ENCODE assay signal across 17 cellular contexts in the genomic region with DNA sequence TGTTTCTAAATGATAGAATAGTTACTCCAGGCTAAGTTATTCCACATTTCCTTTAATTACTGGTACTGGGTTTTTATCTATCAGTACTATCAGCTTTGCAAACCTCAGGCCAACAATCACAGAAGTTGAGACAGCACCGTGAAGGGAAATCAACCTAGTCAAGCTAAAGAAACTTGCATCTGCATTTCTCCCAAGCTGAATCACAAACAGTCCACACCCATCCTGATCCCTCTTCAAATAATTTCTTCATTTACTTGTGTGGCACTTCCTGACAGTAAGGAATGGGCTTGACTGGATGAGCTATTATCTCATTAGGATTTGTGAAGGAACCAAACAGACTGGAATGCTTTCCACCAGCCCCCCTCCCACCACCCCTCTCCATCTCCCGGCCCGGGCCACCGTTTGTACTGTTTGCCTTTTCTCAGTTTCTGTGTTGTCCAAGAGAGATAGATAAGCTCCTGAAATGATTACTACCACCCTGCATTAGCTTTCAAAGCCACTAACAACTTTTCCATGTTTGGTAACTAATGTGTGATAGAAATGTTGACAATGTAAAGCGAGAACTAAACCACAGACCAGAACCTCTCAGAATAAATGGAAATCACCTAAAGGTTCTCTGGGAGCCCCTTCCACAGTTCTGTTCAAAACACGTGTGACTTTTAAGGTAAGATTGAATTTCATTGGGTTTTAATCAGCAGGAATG.
DNase-seq lines count a peak whose midpoint lies in the region; ATAC-seq and TF ChIP-seq lines count a peak whose summit lies in the region.
"Had no signal": no experiment of that assay in that cellular context is flagged by ENCODE, and none has a peak within 500 bp of the region (broad histone marks: within the 10 kb centered on the region; RNA-seq: fewer than 3 reads in every experiment).

No MANE protein-coding gene starts in this region.

- no peak overlapping the region for H2BK15ac ChIP-seq in IMR-90 (ENCODE audit: low read depth, low read length)

- no peak overlapping the region for H4K5ac ChIP-seq in IMR-90 (ENCODE audit: low read depth, low read length)

- H3K23ac ChIP-seq in IMR-90 (ENCODE audit: low read depth, low read length): no peak overlapping the region

- no TSS peak for BruUV-seq in IMR-90 (replicated peaks; lab: Mats Ljungman, UMichigan)

- no peak overlapping the region for H3K4ac ChIP-seq in IMR-90 (ENCODE audit: low read depth, low read length)

- CTCF ChIA-PET in IMR-90 (lab: Yijun Ruan, JAX): no interaction called here
- CTCF ChIA-PET in GM10248 (lab: Yijun Ruan, JAX): no interaction called here

- no peak overlapping the region for H2AK5ac ChIP-seq in IMR-90 (ENCODE audit: low read depth, low read length)

- intact Hi-C loops in IMR-90 (cut with micrococcal nuclease): no loop called here

- H3K4me3 ChIP-seq in AG10803 (ENCODE audit: low read length): no peak overlapping the region
- H3K4me3 ChIP-seq in IMR-90 (ENCODE audit: insufficient read depth, low read depth, low read length): no peak overlapping the region
- H3K4me3 ChIP-seq in adipocyte (ENCODE audit: low read length): no peak overlapping the region
- no peak overlapping the region for H3K4me3 ChIP-seq in fibroblast of mammary gland (ENCODE audit: control insufficient read depth, low read depth, low read length)
- H3K4me3 ChIP-seq in MG63: no peak overlapping the region
- H3K4me3 ChIP-seq: coronary artery, gastrocnemius medialis, stomach had no signal

- TF ChIP-seq CTCF in AG10803 (conservative IDR thresholded peaks at IDR 0.05; ENCODE audit: low read length): no peak
- no peak for TF ChIP-seq CTCF in IMR-90 (conservative IDR thresholded peaks at IDR 0.05; ENCODE audit: low read depth, low read length)
- TF ChIP-seq CTCF in fibroblast of mammary gland (conservative IDR thresholded peaks at IDR 0.05; ENCODE audit: control insufficient read depth, insufficient read depth, low read depth, low read length): no peak
- TF ChIP-seq CTCF in GM10248 (IDR thresholded peaks at IDR 0.05; ENCODE audit: control extremely low read depth, extremely low read depth, low read depth, missing control alignments): no peak

- H4K20me1 ChIP-seq in IMR-90 (ENCODE audit: insufficient read depth, low read length): no peaks in the 10 kb centered on the region

- no peak overlapping the region for H3K56ac ChIP-seq in IMR-90 (ENCODE audit: extremely low read depth, insufficient read depth, low read length)

- no peaks in the 10 kb centered on the region for H3K79me1 ChIP-seq in IMR-90 (ENCODE audit: low read depth in 1 of 2, low read length in 2 of 2)

- no peak overlapping the region for H2AFZ ChIP-seq in IMR-90 (replicated peaks; ENCODE audit: low read length, poor library complexity)

- no peak for TF ChIP-seq POLR2A in IMR-90 (IDR thresholded peaks at IDR 0.05; ENCODE audit: low read depth, low read length)

- no peak overlapping the region for H4K91ac ChIP-seq in IMR-90 (ENCODE audit: insufficient read depth, low read depth, low read length)

- in situ Hi-C loops in IMR-90 (cut with MboI; ENCODE audit: low sequenced_read_pairs): no loop called here

- H3K27ac ChIP-seq in IMR-90 (ENCODE audit: insufficient read depth, low read length): no peak overlapping the region
- H3K27ac ChIP-seq: coronary artery, gastrocnemius medialis, stomach had no signal

- H4K8ac ChIP-seq in IMR-90 (ENCODE audit: low read depth in 2 of 2, low read length in 2 of 2): no peak overlapping the region

- no peak overlapping the region for H2BK5ac ChIP-seq in IMR-90 (ENCODE audit: low read depth, low read length, poor library complexity, severe bottlenecking)

- no peak overlapping the region for H2BK20ac ChIP-seq in IMR-90 (ENCODE audit: low read depth, low read length)

- DNase-seq in AG10803 (ENCODE audit: low read depth) (peak; percentile 24), IMR-90 (peak; percentile 4), adipocyte (ENCODE audit: low read depth) (peak; percentile 74), fibroblast of mammary gland (ENCODE audit: low read depth) (peak; percentile 2), MG63 (no peak), GM10248 (ENCODE audit: extremely low spot score) (no peak)
- DNase-seq: activated CD4-positive, alpha-beta T cell treated with anti-CD3 and anti-CD28 coated beads for 36 hours; DND-41; gastrocnemius medialis; nucleus accumbens; stimulated activated CD4-positive, alpha-beta T cell treated with anti-CD3 and anti-CD28 coated beads, Interleukin-4, amount 100 ng/mL, for 24 hours; stomach; T-helper 1 cell; trophoblast cell had no signal

- H3K36me3 ChIP-seq in IMR-90 (ENCODE audit: control insufficient read depth, insufficient read depth, low read length) (no peaks in the 10 kb centered on the region), adipocyte (ENCODE audit: control insufficient read depth, insufficient read depth, low read length, severe bottlenecking) (no peaks in the 10 kb centered on the region), MG63 (no peaks in the 10 kb centered on the region)
- H3K36me3 ChIP-seq: gastrocnemius medialis, stomach had no signal

- H3K14ac ChIP-seq in IMR-90 (replicated peaks; ENCODE audit: low read depth, low read length): no peak overlapping the region

- no peak overlapping the region for H2BK120ac ChIP-seq in IMR-90 (ENCODE audit: low read depth, low read length)

- no peak overlapping the region for H3K18ac ChIP-seq in IMR-90 (ENCODE audit: low read depth, low read length)

- dilution Hi-C loops in IMR-90 (cut with HindIII; ENCODE audit: low sequenced_read_pairs, unreplicated experiment): no loop called here

- H3K9me3 ChIP-seq in IMR-90 (ENCODE audit: control insufficient read depth, insufficient read depth, low read length): no peaks in the 10 kb centered on the region
- no peaks in the 10 kb centered on the region for H3K9me3 ChIP-seq in adipocyte (ENCODE audit: control insufficient read depth, low read length)
- H3K9me3 ChIP-seq in MG63: no peaks in the 10 kb centered on the region
- H3K9me3 ChIP-seq: gastrocnemius medialis, stomach had no signal

- H2AK9ac ChIP-seq in IMR-90 (replicated peaks; ENCODE audit: low read depth, low read length, poor library complexity): no peak overlapping the region

- no peaks in the 10 kb centered on the region for H3K9me1 ChIP-seq in IMR-90 (ENCODE audit: insufficient read depth, low read length)

- no peak for TF ChIP-seq RAD21 in IMR-90 (IDR thresholded peaks at IDR 0.05; ENCODE audit: low read length)

- no CpG with 5 or more reads among the region's 6 CpGs for WGBS in IMR-90 (ENCODE audit: extremely low coverage in 2 of 2, insufficient read length in 1 of 2), 2 experiments

- H3K27me3 ChIP-seq in IMR-90 (ENCODE audit: control insufficient read depth, insufficient read depth, low read length) (no peaks in the 10 kb centered on the region), adipocyte (replicated peaks; ENCODE audit: control insufficient read depth, insufficient read depth, low read length) (no peaks in the 10 kb centered on the region), MG63 (no peaks in the 10 kb centered on the region)
- H3K27me3 ChIP-seq: gastrocnemius medialis, stomach had no signal

- H3K9ac ChIP-seq in IMR-90 (ENCODE audit: low read depth, low read length) (no peak overlapping the region), adipocyte (ENCODE audit: low read length) (no peak overlapping the region)

- H3K4me1 ChIP-seq in IMR-90 (ENCODE audit: control insufficient read depth, insufficient read depth, low read length) (no peaks in the 10 kb centered on the region), adipocyte (ENCODE audit: control insufficient read depth, insufficient read depth, low read length) (peaks cover 16% of the 10 kb centered on the region)
- H3K4me1 ChIP-seq: gastrocnemius medialis, stomach had no signal

- ATAC-seq in IMR-90 (ENCODE audit: low read depth): no peak
- ATAC-seq in HG03354 (IDR thresholded peaks at IDR 0.05; ENCODE audit: poor library complexity, severe bottlenecking, unreplicated experiment): no peak
- ATAC-seq in GM19328 (IDR thresholded peaks at IDR 0.05; ENCODE audit: unreplicated experiment): no peak
- ATAC-seq: activated CD4-positive, alpha-beta T cell treated with anti-CD3 and anti-CD28 coated beads for 36 hours; gastrocnemius medialis had no signal

- no peak overlapping the region for H3K4me2 ChIP-seq in IMR-90 (ENCODE audit: low read depth, low read length)

- POLR2A ChIA-PET in IMR-90 (lab: Charles Lee; ENCODE audit: unreplicated experiment) (no interaction called here), GM10248 (lab: Yijun Ruan, JAX) (no interaction called here)

TF ChIP-seq in IMR-90, 13 proteins besides CTCF, POLR2A, EP300 and RAD21:
- TF ChIP-seq BHLHE40 (IDR thresholded peaks at IDR 0.05; ENCODE audit: low read depth, low read length): no peak
- TF ChIP-seq MAZ (IDR thresholded peaks at IDR 0.05; ENCODE audit: borderline replicate concordance, low read depth, low read length): no peak

Comparison
In these comparisons a context has a peak if more than half of its experiments do, and no peak if none do; other contexts are left out.
1. DNase-seq: peak in AG10803 (single experiment), IMR-90 (single experiment), adipocyte (single experiment) and fibroblast of mammary gland (single experiment); none in MG63 (single experiment) and GM10248 (single experiment).